In genomic region chr10:131786756-131787605, GRCh38 we compare ENCODE assay signal across 8 cellular contexts.
A peak's percentile ranks its signal among the peaks of the same experiment; 100 is the strongest.
DNase-seq lines count a peak whose midpoint lies in the region; ATAC-seq, FAIRE-seq and TF ChIP-seq lines count a peak whose summit lies in the region.

No MANE protein-coding gene starts in this region.

- H3K23ac ChIP-seq in mesendoderm (ENCODE audit: low read length), result no peak overlapping the region

- H3K4me3 ChIP-seq in NT2/D1 (ENCODE audit: insufficient read length, low read depth) (no peak overlapping the region), breast epithelium (no peak overlapping the region), mesendoderm (ENCODE audit: low read length) (no peak overlapping the region)

- H2BK120ac ChIP-seq in mesendoderm (ENCODE audit: low read depth, low read length), result no peak overlapping the region

- no peak overlapping the region for H3K56ac ChIP-seq in mesendoderm (ENCODE audit: low read length)

- H3K9ac ChIP-seq in NT2/D1 (ENCODE audit: insufficient read length, low read depth), result no peak overlapping the region
- no peak overlapping the region for H3K9ac ChIP-seq in mesendoderm (ENCODE audit: low read length)

- H3K36me3 ChIP-seq in NT2/D1 (ENCODE audit: insufficient read depth, insufficient read length, low read length) (no peaks in the 10 kb centered on the region), breast epithelium (no peaks in the 10 kb centered on the region), mesendoderm (ENCODE audit: control insufficient read depth, insufficient read depth, low read length) (no peaks in the 10 kb centered on the region)

- H2BK5ac ChIP-seq in mesendoderm (ENCODE audit: low read length), result no peak overlapping the region

- H3K79me2 ChIP-seq in mesendoderm (ENCODE audit: control insufficient read depth, insufficient read depth, low read length), result no peaks in the 10 kb centered on the region

- peak in 2 of 3 donors; percentile 53 to 65 for TF ChIP-seq CTCF in breast epithelium (IDR thresholded peaks at IDR 0.05)

- no peak overlapping the region for H2AK5ac ChIP-seq in mesendoderm (ENCODE audit: low read length)

- ATAC-seq in GM19452 (IDR thresholded peaks at IDR 0.05; ENCODE audit: unreplicated experiment) (no peak), HG03469 (IDR thresholded peaks at IDR 0.05; ENCODE audit: unreplicated experiment) (no peak)

- no peaks in the 10 kb centered on the region for H3K79me1 ChIP-seq in mesendoderm (ENCODE audit: low read length)

- H3K4me1 ChIP-seq in NT2/D1 (ENCODE audit: insufficient read depth, insufficient read length) (peaks cover 4% of the 10 kb centered on the region), breast epithelium (no peaks in the 10 kb centered on the region), mesendoderm (ENCODE audit: control insufficient read depth, low read depth, low read length) (no peaks in the 10 kb centered on the region)

- no peak overlapping the region for H3K4ac ChIP-seq in mesendoderm (ENCODE audit: low read depth, low read length)

- no CpG with 5 or more reads among the region's 13 CpGs for WGBS in mesendoderm (ENCODE audit: extremely low coverage, insufficient coverage, low lambda C conversion rate)

- no peak overlapping the region for H3K4me2 ChIP-seq in mesendoderm (ENCODE audit: low read length)

- H4K5ac ChIP-seq in mesendoderm (ENCODE audit: low read length), result no peak overlapping the region

- TF ChIP-seq POLR2A in breast epithelium (IDR thresholded peaks at IDR 0.05), result no peak

- no peak overlapping the region for H3K18ac ChIP-seq in mesendoderm (ENCODE audit: low read length)

- peak; percentile 38 for DNase-seq in ELR (ENCODE audit: low read depth)
- DNase-seq in NT2/D1 (ENCODE audit: low read depth, low spot score), result peak; percentile 11
- peak in 1 of 2 donors; percentile 21 for DNase-seq in breast epithelium (ENCODE audit: low spot score in 2 of 2)
- DNase-seq in mesendoderm, result peak; percentile 26
- DNase-seq in stimulated activated naive CD4-positive, alpha-beta T cell treated with Interleukin-2 at 50 U/mL for 16 hours (lab: John Stamatoyannopoulos, UW), result no peak

- no peak overlapping the region for H2BK15ac ChIP-seq in mesendoderm (replicated peaks; ENCODE audit: low read depth)

- no peak overlapping the region for H4K8ac ChIP-seq in mesendoderm (ENCODE audit: low read depth, low read length)

- H3K27me3 ChIP-seq in NT2/D1 (ENCODE audit: insufficient read depth, insufficient read length) (no peaks in the 10 kb centered on the region), breast epithelium (peaks cover 0 to 15% of the 10 kb centered on the region in 2 donors), mesendoderm (ENCODE audit: insufficient read depth, low read length, poor library complexity) (no peaks in the 10 kb centered on the region)

- intact Hi-C loops in breast epithelium (cut with DNase I; ENCODE audit: low total_unique reads), result no loop called here

- H3K9me3 ChIP-seq in NT2/D1 (ENCODE audit: insufficient read depth, low read length), result peaks cover 19% of the 10 kb centered on the region; the same call in 1 of the 2 replicates
- peaks cover 0 to 11% of the 10 kb centered on the region in 2 donors for H3K9me3 ChIP-seq in breast epithelium

- H3K27ac ChIP-seq in breast epithelium, result no peak overlapping the region
- no peak overlapping the region for H3K27ac ChIP-seq in mesendoderm (ENCODE audit: low read depth, low read length)

- FAIRE-seq in A204.1 (lab: Jason Lieb, UNC), result peak; percentile 90
